In the genomic region with DNA sequence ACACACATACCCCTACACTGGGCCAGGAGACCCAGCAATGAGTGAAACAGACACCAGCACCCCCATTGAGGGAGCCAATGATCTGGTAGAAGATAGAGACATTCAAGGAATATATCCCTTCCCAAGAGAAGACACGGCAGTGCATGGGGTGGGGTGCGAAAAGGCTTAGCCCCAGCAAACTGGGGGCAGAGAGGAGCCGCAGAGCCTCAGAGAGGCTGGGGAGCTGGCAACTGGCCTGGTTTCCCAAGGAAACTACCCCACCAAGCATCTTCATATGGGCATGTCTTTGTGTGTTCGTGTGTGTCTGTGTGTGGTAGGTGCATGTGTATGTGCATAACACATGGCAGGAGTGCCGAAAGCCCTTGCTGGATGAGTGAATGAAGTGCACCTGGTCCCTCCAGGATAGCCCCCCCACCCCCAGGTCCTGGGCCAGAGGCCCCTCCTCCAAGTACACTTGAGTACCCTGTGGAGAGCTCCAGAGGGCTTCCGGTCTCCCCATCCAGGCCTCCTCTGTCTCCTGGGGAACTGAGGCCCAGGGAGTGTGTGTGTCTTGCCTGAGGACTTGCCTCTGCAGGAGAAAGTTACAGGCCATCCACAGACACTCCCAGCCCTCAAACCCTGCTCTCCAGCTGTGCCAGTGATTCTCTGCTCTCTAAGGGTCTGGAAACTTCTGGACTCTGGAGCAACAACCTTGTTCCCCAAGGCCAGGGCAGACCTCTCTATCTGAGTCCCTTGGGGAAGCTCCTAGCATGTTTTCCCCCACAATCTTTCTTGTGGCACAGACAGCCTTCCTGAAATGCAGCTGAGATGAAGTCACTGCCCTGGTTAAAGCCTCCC, we compare ENCODE assay signal across 17 cellular contexts. TPM values are rescaled to one million over a fixed set of nuclear protein-coding genes. Genes with fewer than 3 reads are reported as not detected.
DNase-seq lines count a peak whose midpoint lies in the region; ATAC-seq, FAIRE-seq and TF ChIP-seq lines count a peak whose summit lies in the region.
"Had no signal": no experiment of that assay in that cellular context is flagged by ENCODE, and none has a peak within 500 bp of the region (broad histone marks: within the 10 kb centered on the region; RNA-seq: fewer than 3 reads in every experiment).

No MANE protein-coding gene starts in this region.

- no peak overlapping the region for H3K4me3 ChIP-seq in right atrium auricular region
- H3K4me3 ChIP-seq: thyroid gland had no signal

- ATAC-seq in left cardiac atrium (no peak), GM18502 (IDR thresholded peaks at IDR 0.05; ENCODE audit: poor library complexity, unreplicated experiment) (no peak)

- no peaks in the 10 kb centered on the region for H3K36me3 ChIP-seq in right atrium auricular region
- H3K36me3 ChIP-seq: thyroid gland had no signal

- FAIRE-seq in urothelium cell line (lab: Jason Lieb, UNC): peak; percentile 78

- H3K27me3 Mint-ChIP-seq in immature natural killer cell (ENCODE audit: low read depth in 3 of 3): peaks cover 5 to 7% (median 6%) of the 10 kb centered on the region in 3 donors

- TF ChIP-seq CTCF in right atrium auricular region (IDR thresholded peaks at IDR 0.05): no peak

- peak overlapping the region in 1 of 5 donors; percentile 29 for H3K4me3 Mint-ChIP-seq in immature natural killer cell
- H3K4me3 Mint-ChIP-seq: activated CD4-positive, alpha-beta memory T cell treated with anti-CD3 and anti-CD28 coated beads for 36 hours had no signal

- peaks cover 2 to 11% of the 10 kb centered on the region in 2 donors for H3K4me1 Mint-ChIP-seq in immature natural killer cell

- no peaks in the 10 kb centered on the region for H3K36me3 Mint-ChIP-seq in immature natural killer cell
- H3K36me3 Mint-ChIP-seq: activated CD4-positive, alpha-beta memory T cell treated with anti-CD3 and anti-CD28 coated beads for 36 hours had no signal

- H3K9me3 Mint-ChIP-seq in immature natural killer cell: no peaks in the 10 kb centered on the region
- H3K9me3 Mint-ChIP-seq: activated CD4-positive, alpha-beta memory T cell treated with anti-CD3 and anti-CD28 coated beads for 36 hours had no signal

- no peaks in the 10 kb centered on the region for H3K9me3 ChIP-seq in right atrium auricular region
- H3K9me3 ChIP-seq: thyroid gland had no signal

- intact Hi-C loops in left cardiac atrium (cut with DNase I): loop anchor here (5.0 to 10.0 kb wide), 4 partner anchors 137 to 652 kb away; partner anchors contain the start of gene MED13 (in 1 of the 2)

- H3K27me3 ChIP-seq in right atrium auricular region: peaks cover 0 to 2% of the 10 kb centered on the region in 2 donors
- H3K27me3 ChIP-seq: thyroid gland had no signal

- DNase-seq in right atrium auricular region (ENCODE audit: low spot score) (peak; percentile 57), left cardiac atrium (no peak), ecto neural progenitor cell (ENCODE audit: low spot score) (peak; percentile 51), mesenteric fat pad (ENCODE audit: low spot score) (peak; percentile 82), urothelium cell line (ENCODE audit: low spot score) (no peak), immature natural killer cell (no peak), H4 (ENCODE audit: low spot score) (no peak)
- DNase-seq: activated CD4-positive, alpha-beta memory T cell treated with anti-CD3 and anti-CD28 coated beads for 36 hours; activated effector memory CD4-positive, alpha-beta T cell treated with anti-CD3 and anti-CD28 coated beads, Interleukin-2, amount 50 U/mL, for 16 hours; DMS 273 treated with DMSO at 0.1 percent for 48 hours; NCI-H187; NCI-H748 treated with DMSO at 0.1 percent for 48 hours; thyroid gland had no signal

- peaks cover 0 to 50% of the 10 kb centered on the region in 2 donors for H3K4me1 ChIP-seq in right atrium auricular region

- peak overlapping the region in 1 of 2 donors; percentile 57 for H3K27ac ChIP-seq in right atrium auricular region

- H3K27ac Mint-ChIP-seq in immature natural killer cell: no peak overlapping the region
- H3K27ac Mint-ChIP-seq: activated CD4-positive, alpha-beta memory T cell treated with anti-CD3 and anti-CD28 coated beads for 36 hours had no signal

RNA-seq across cellular contexts. Expression of gene TBX2, which starts 15.9 kb away (rescaled TPM):
- total RNA-seq in right atrium auricular region (1 to 10 TPM; 4.3 to 6.9 TPM), left cardiac atrium (10 to 100 TPM; 12.1 to 17.0 TPM), mesenteric fat pad (16.1 TPM)
- not detected for polyA plus RNA-seq in immature natural killer cell
- total RNA-seq in H4 (2014; rRNA removed; shearing (Covaris generic)): 0.95 and 1.5 TPM in 2 replicates

RNA-seq across cellular contexts. Expression of gene TBX4, which starts 36.6 kb away (rescaled TPM):
- total RNA-seq in right atrium auricular region (not detected), left cardiac atrium (not detected), mesenteric fat pad (0.19 TPM)
- not detected for polyA plus RNA-seq in immature natural killer cell
- not detected in 2 replicates for total RNA-seq in H4 (2014; rRNA removed; shearing (Covaris generic))
- total RNA-seq: activated CD4-positive, alpha-beta memory T cell treated with anti-CD3 and anti-CD28 coated beads for 36 hours; LHCN-M2; liver; Right ventricle myocardium superior had no signal
- polyA plus RNA-seq: liver had no signal

Comparison
In these comparisons a context has a peak if more than half of its experiments do, and no peak if none do; other contexts are left out.
1. DNase-seq: peak in right atrium auricular region (single experiment), ecto neural progenitor cell (single experiment) and mesenteric fat pad (single experiment); none in left cardiac atrium (single experiment), urothelium cell line (single experiment), immature natural killer cell (0 of 3) and H4 (single experiment).